Comparison of ENCODE assay signal across 17 cellular contexts in the genomic region with DNA sequence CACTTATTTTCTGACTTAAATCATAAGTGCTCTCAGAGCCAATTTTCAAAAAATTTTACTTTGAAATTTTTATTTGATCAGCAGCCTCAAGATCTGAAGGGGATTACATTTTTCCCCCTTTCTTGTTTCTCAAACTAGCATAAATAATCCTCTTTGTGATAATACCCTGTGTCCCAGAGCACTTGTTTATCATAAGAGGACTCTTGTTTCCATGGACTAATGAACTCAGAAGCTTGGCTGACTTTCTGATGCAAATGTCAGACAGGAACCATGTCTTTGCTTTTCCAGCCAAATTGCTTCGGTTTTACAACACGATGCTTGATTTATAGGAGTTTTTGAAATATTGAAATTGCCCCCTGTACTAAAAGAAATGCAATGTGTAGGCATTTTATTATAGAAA.
DNase-seq lines count a peak whose midpoint lies in the region; ATAC-seq, FAIRE-seq and TF ChIP-seq lines count a peak whose summit lies in the region.
"Had no signal": no experiment of that assay in that cellular context is flagged by ENCODE, and none has a peak within 500 bp of the region (broad histone marks: within the 10 kb centered on the region; RNA-seq: fewer than 3 reads in every experiment).

No MANE protein-coding gene starts in this region.

- H3K9me3 Mint-ChIP-seq in mesothelial cell of epicardium, result peaks cover 6% of the 10 kb centered on the region
- H3K9me3 Mint-ChIP-seq: HFFc6 had no signal

- H3K9ac ChIP-seq in HepG2 (ENCODE audit: insufficient read depth, low read depth, low read length), result no peak overlapping the region

- H3K36me3 Mint-ChIP-seq in mesothelial cell of epicardium, result peaks cover 5% of the 10 kb centered on the region
- H3K36me3 Mint-ChIP-seq: CD14-positive monocyte; CD8-positive, alpha-beta T cell; IgD-negative memory B cell had no signal

- no peak for FAIRE-seq in HepG2 (lab: Jason Lieb, UNC)
- FAIRE-seq: A549, GM19239 had no signal

- POLR2A ChIA-PET in HepG2 (lab: Yijun Ruan, JAX), result no interaction called here

- peak overlapping the region; percentile 63 for H3K27ac Mint-ChIP-seq in mesothelial cell of epicardium
- H3K27ac Mint-ChIP-seq: CD14-positive monocyte; CD8-positive, alpha-beta T cell; HFFc6; IgD-negative memory B cell had no signal

- in situ Hi-C loops in HepG2 (cut with HindIII; ENCODE audit: extremely low pct_ligation_motif_present, low pct_unique_long_range_greater_than_20kb), result no loop called here

- CTCF ChIA-PET in HepG2 (lab: Yijun Ruan, JAX; ENCODE audit: low intra/inter-chr PET ratio, low total read pairs), result no interaction called here

- no peaks in the 10 kb centered on the region; a peak in 1 of 5 replicates for H3K36me3 ChIP-seq in HepG2 (replicated peaks in 1 of 2; ENCODE audit: control insufficient read depth in 1 of 2, insufficient read depth in 2 of 2, low read length in 2 of 2)

- no peaks in the 10 kb centered on the region for H3K79me2 ChIP-seq in HepG2 (ENCODE audit: insufficient read depth, low read length)

- no TSS peak for BruUV-seq in HepG2 (replicated peaks; lab: Mats Ljungman, UMichigan)

- H3K4me1 Mint-ChIP-seq in mesothelial cell of epicardium, result peaks cover 21% of the 10 kb centered on the region
- H3K4me1 Mint-ChIP-seq: CD14-positive monocyte, IgD-negative memory B cell had no signal

- no peaks in the 10 kb centered on the region for H3K27me3 ChIP-seq in HepG2 (ENCODE audit: control insufficient read depth in 1 of 2, insufficient read depth in 2 of 2, low read length in 2 of 2)

- peaks cover 87% of the 10 kb centered on the region for H3K9me3 ChIP-seq in HepG2 (ENCODE audit: low read length)
- H3K9me3 ChIP-seq: A549 had no signal

- no peak for TF ChIP-seq CTCF in mesothelial cell of epicardium (IDR thresholded peaks at IDR 0.05; ENCODE audit: unreplicated experiment)
- no peak for TF ChIP-seq CTCF in HepG2 (CRISPR knock-in tag; IDR thresholded peaks at IDR 0.05)

- no peak for TF ChIP-seq RAD21 in HepG2 (CRISPR knock-in tag; IDR thresholded peaks at IDR 0.05)

- H3K27me3 Mint-ChIP-seq in mesothelial cell of epicardium (ENCODE audit: low read depth), result no peaks in the 10 kb centered on the region
- H3K27me3 Mint-ChIP-seq: IgD-negative memory B cell had no signal

- H3K4me1 ChIP-seq in HepG2 (ENCODE audit: insufficient read depth, low read length), result no peaks in the 10 kb centered on the region
- H3K4me1 ChIP-seq: A549 had no signal

- no peak overlapping the region for H3K4me3 Mint-ChIP-seq in mesothelial cell of epicardium
- H3K4me3 Mint-ChIP-seq: CD14-positive monocyte; CD8-positive, alpha-beta T cell; HFFc6; IgD-negative memory B cell had no signal

- no peak overlapping the region for H3K4me3 ChIP-seq in HepG2 (replicated peaks in 1 of 3; ENCODE audit: insufficient read depth in 1 of 3, low read depth in 2 of 3, low read length in 3 of 3)
- H3K4me3 ChIP-seq: A549 had no signal

- no peak overlapping the region for H3K27ac ChIP-seq in HepG2 (ENCODE audit: extremely low read length, insufficient read depth, low read length)
- H3K27ac ChIP-seq: A549 had no signal

- H2AFZ ChIP-seq in HepG2 (ENCODE audit: low read length), result no peak overlapping the region

- WGBS in HepG2 (ENCODE audit: low lambda C conversion rate), result 7% methylated on average over 2 of the region's 2 CpGs

- ATAC-seq in left ventricle myocardium superior (peak; percentile 54), HG03139 (IDR thresholded peaks at IDR 0.05; ENCODE audit: unreplicated experiment) (no peak), HepG2 (no peak)
- ATAC-seq: A549; CD8-positive, alpha-beta T cell had no signal

- TF ChIP-seq EP300 in HepG2 (IDR thresholded peaks at IDR 0.05; ENCODE audit: low read depth in 2 of 2, low read length in 2 of 2), result no peak
- TF ChIP-seq EP300 in HepG2 (CRISPR knock-in tag; IDR thresholded peaks at IDR 0.05; ENCODE audit: borderline replicate concordance), result no peak

- H3K4me2 ChIP-seq in HepG2 (ENCODE audit: low read depth, low read length), result no peak overlapping the region
- H3K4me2 ChIP-seq: A549 had no signal

- DNase-seq in left ventricle myocardium superior, result no peak
- DNase-seq in cardiac septum (ENCODE audit: low spot score), result no peak
- peak; percentile 86 for DNase-seq in NCI-H82 (lab: John Stamatoyannopoulos, UW)
- DNase-seq in mesothelial cell of epicardium (ENCODE audit: low spot score in 2 of 2, unreplicated experiment in 2 of 2), result no peak
- DNase-seq in GOT3 (lab: John Stamatoyannopoulos, UW), result no peak
- no peak for DNase-seq in HepG2 (ENCODE audit: low spot score)
- DNase-seq: CD8-positive, alpha-beta T cell; COR-L47; DMS53; GF-D8; HCEC 1CT; HFFc6 had no signal

- no peak for TF ChIP-seq POLR2A in HepG2 (IDR thresholded peaks at IDR 0.05; ENCODE audit: insufficient read depth in 1 of 2, low read depth in 2 of 2, low read length in 2 of 2)

- intact Hi-C loops in left ventricle myocardium superior (cut with micrococcal nuclease), result no loop called here
- intact Hi-C loops in cardiac septum (cut with DNase I), result no loop called here
- intact Hi-C loops in HepG2 (cut with micrococcal nuclease; ENCODE audit: unreplicated experiment), result no loop called here

- H4K20me1 ChIP-seq in HepG2 (ENCODE audit: insufficient read depth, low read length), result no peaks in the 10 kb centered on the region

TF ChIP-seq in HepG2, 621 proteins besides CTCF, POLR2A, EP300 and RAD21 (continues in another document):
- no peak for TF ChIP-seq ZNF160 (CRISPR knock-in tag; IDR thresholded peaks at IDR 0.05)
- TF ChIP-seq, protein P1, sequence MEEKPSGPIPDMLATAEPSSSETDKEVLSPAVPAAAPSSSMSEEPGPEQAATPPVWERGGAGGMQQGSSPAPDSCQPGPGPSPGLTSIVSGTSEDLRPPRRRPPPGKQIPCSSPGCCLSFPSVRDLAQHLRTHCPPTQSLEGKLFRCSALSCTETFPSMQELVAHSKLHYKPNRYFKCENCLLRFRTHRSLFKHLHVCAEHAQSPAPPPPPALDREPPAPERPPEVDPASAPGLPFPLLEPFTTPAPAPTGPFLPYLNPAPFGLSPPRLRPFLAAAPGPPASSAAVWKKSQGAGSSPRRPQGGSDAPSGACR (CRISPR knock-in tag; IDR thresholded peaks at IDR 0.05), result no peak
- no peak for TF ChIP-seq SMAD3 (CRISPR knock-in tag; IDR thresholded peaks at IDR 0.05)
- TF ChIP-seq CCDC6 (CRISPR knock-in tag; IDR thresholded peaks at IDR 0.05), result no peak
- no peak for TF ChIP-seq FOXP1 (IDR thresholded peaks at IDR 0.05)
- TF ChIP-seq FOXP1 (CRISPR knock-in tag; IDR thresholded peaks at IDR 0.05), result no peak
- TF ChIP-seq ZNF546 (CRISPR knock-in tag; conservative IDR thresholded peaks at IDR 0.05), result no peak
- TF ChIP-seq JARID2 (CRISPR knock-in tag; IDR thresholded peaks at IDR 0.05; ENCODE audit: insufficient replicate concordance), result no peak
- TF ChIP-seq NR3C1 (CRISPR knock-in tag; IDR thresholded peaks at IDR 0.05), result no peak
- TF ChIP-seq MBD4 (IDR thresholded peaks at IDR 0.05; ENCODE audit: borderline replicate concordance, low read length), result no peak
- TF ChIP-seq, protein P2, sequence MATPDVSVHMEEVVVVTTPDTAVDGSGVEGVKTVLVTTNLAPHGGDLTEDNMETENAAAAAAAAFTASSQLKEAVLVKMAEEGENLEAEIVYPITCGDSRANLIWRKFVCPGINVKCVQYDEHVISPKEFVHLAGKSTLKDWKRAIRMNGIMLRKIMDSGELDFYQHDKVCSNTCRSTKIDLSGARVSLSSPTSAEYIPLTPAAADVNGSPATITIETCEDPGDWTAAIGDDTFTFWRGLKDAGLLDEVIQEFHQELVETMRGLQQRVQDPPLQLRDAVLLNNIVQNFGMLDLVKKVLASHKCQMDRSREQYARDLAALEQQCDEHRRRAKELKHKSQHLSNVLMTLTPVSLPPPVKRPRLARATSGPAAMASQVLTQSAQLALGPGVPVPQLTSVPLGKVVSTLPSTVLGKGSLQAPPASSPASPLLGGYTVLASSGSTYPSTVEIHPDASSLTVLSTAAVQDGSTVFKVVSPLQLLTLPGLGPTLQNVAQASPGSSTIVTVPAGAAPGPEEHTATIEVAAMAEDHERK (CRISPR knock-in tag; IDR thresholded peaks at IDR 0.05; ENCODE audit: low read depth), result no peak
- no peak for TF ChIP-seq MLX (CRISPR knock-in tag; IDR thresholded peaks at IDR 0.05)
